22 cellular contexts compared by ENCODE assay signal in genomic region chr10:116626815-116627214, GRCh38. TPM values are rescaled to one million over a fixed set of nuclear protein-coding genes. Genes with fewer than 3 reads are reported as not detected.
"Had no signal": no experiment of that assay in that cellular context is flagged by ENCODE, and none has a peak within 500 bp of the region (broad histone marks: within the 10 kb centered on the region; RNA-seq: fewer than 3 reads in every experiment).

No MANE protein-coding gene starts in this region.

- H3K27ac Mint-ChIP-seq: activated CD8-positive, alpha-beta T cell treated with anti-CD3 and anti-CD28 coated beads, Interleukin-2, amount 10 ng/mL, durations not matched to agents 7 days and 5 days; activated naive CD4-positive, alpha-beta T cell treated with anti-CD3 and anti-CD28 coated beads, Interleukin-2, amount 50 U/mL, for 24 hours; brain had no signal

- H3K27ac ChIP-seq: ascending aorta, SK-N-MC, VCaP had no signal

- H3K4me1 Mint-ChIP-seq: activated naive CD4-positive, alpha-beta T cell treated with anti-CD3 and anti-CD28 coated beads, Interleukin-2, amount 50 U/mL, for 24 hours; brain; central memory CD8-positive, alpha-beta T cell had no signal

- H3K4me3 Mint-ChIP-seq: activated CD8-positive, alpha-beta T cell treated with anti-CD3 and anti-CD28 coated beads, Interleukin-2, amount 10 ng/mL, durations not matched to agents 7 days and 5 days; activated naive CD4-positive, alpha-beta T cell treated with anti-CD3 and anti-CD28 coated beads, Interleukin-2, amount 50 U/mL, for 24 hours; central memory CD8-positive, alpha-beta T cell had no signal

- H3K27me3 ChIP-seq: ascending aorta had no signal

- ATAC-seq: activated CD4-positive, CD25-positive, alpha-beta regulatory T cell treated with anti-CD3 and anti-CD28 coated beads, Interleukin-2, amount 50 U/mL, for 24 hours; activated CD8-positive, alpha-beta T cell treated with anti-CD3 and anti-CD28 coated beads, Interleukin-2, amount 10 ng/mL, durations not matched to agents 7 days and 5 days had no signal

- H3K36me3 Mint-ChIP-seq: activated naive CD4-positive, alpha-beta T cell treated with anti-CD3 and anti-CD28 coated beads, Interleukin-2, amount 50 U/mL, for 24 hours; brain had no signal

- H3K4me3 ChIP-seq: SK-N-MC had no signal

- DNase-seq: activated CD4-positive, alpha-beta T cell treated with anti-CD3 and anti-CD28 coated beads for 4 hours; activated CD8-positive, alpha-beta memory T cell treated with anti-CD3 and anti-CD28 coated beads, Interleukin-2, amount 50 U/mL, for 48 hours; activated CD8-positive, alpha-beta T cell treated with anti-CD3 and anti-CD28 coated beads, Interleukin-2, amount 10 ng/mL, durations not matched to agents 7 days and 5 days; activated T-cell treated with anti-CD3 and anti-CD28 coated beads, Interleukin-2, amount 50 U/mL, for 1 hour; MM.1S; NCI-H1105; NCI-H1436; NCI-H1694 treated with DMSO at 0.1 percent for 48 hours; NCI-H2029 treated with DMSO at 0.1 percent for 48 hours; NCI-H345; NCI-H510A; T-helper 1 cell had no signal

- H3K9me3 ChIP-seq: ascending aorta had no signal

- H3K9me3 Mint-ChIP-seq: activated naive CD4-positive, alpha-beta T cell treated with anti-CD3 and anti-CD28 coated beads, Interleukin-2, amount 50 U/mL, for 24 hours had no signal

- H3K4me1 ChIP-seq: ascending aorta had no signal

- H3K36me3 ChIP-seq: ascending aorta had no signal

RNA-seq across cellular contexts. Expression of gene PNLIPRP2, which starts 6.1 kb away (rescaled TPM):
- total RNA-seq: activated CD8-positive, alpha-beta T cell treated with anti-CD3 and anti-CD28 coated beads, Interleukin-2, amount 10 ng/mL, durations not matched to agents 7 days and 5 days; ascending aorta; OCI-LY7; RPMI7951; T-helper 2 cell treated with Interferon-gamma antibody and Interleukin-4, amounts not matched to agents 100 ng/mL and 5 ng/mL, for 36 hours had no signal

RNA-seq across cellular contexts. Expression of gene PNLIPRP1, which starts 36.1 kb away (rescaled TPM):
- total RNA-seq: activated CD8-positive, alpha-beta T cell treated with anti-CD3 and anti-CD28 coated beads, Interleukin-2, amount 10 ng/mL, durations not matched to agents 7 days and 5 days; ascending aorta; OCI-LY7; RPMI7951; T-helper 2 cell treated with Interferon-gamma antibody and Interleukin-4, amounts not matched to agents 100 ng/mL and 5 ng/mL, for 36 hours had no signal
